1 cellular context compared by ENCODE assay signal in genomic region chr14:73713804-73714655, GRCh38.
TF ChIP-seq lines count a peak whose summit lies in the region.

Gene PNMA1 (minus strand): TSS chr14:73714384. CDS start chr14:73713639, 745 bp downstream.

TF ChIP-seq in K562, 482 proteins besides CTCF, POLR2A, EP300 and RAD21 (continued from another document and continues in another):
- TF ChIP-seq ZNF277 (CRISPR knock-in tag; IDR thresholded peaks at IDR 0.05; ENCODE audit: borderline replicate concordance) (no peak), RBM22 (IDR thresholded peaks at IDR 0.05; ENCODE audit: low read depth, low read length, poor library complexity, severe bottlenecking) (peak; percentile 83), GABPB1 (CRISPR knock-in tag; IDR thresholded peaks at IDR 0.05) (no peak), TFAP4 (CRISPR knock-in tag; IDR thresholded peaks at IDR 0.05; ENCODE audit: borderline replicate concordance) (peak; percentile 27; the same call in 1 of the 2 replicates), ETS1 (conservative IDR thresholded peaks at IDR 0.05; ENCODE audit: control insufficient read depth, low read depth, low read length) (peak; percentile 76; the same call in 1 of the 2 replicates), ZFX (CRISPR knock-in tag; IDR thresholded peaks at IDR 0.05) (peak; percentile 74), THRAP3 (IDR thresholded peaks at IDR 0.05; ENCODE audit: borderline replicate concordance) (no peak), NCOA6 (IDR thresholded peaks at IDR 0.05) (0 out of 2 replicates have a peak, but pooled peaks have one; percentile 13), HDGF (IDR thresholded peaks at IDR 0.05) (no peak), ZNF57 (CRISPR knock-in tag; IDR thresholded peaks at IDR 0.05) (no peak), MBD2 (IDR thresholded peaks at IDR 0.05; ENCODE audit: borderline replicate concordance, low read depth) (peak; percentile 34; the same call in 1 of the 2 replicates), GTF2B (IDR thresholded peaks at IDR 0.05; ENCODE audit: extremely low read depth, insufficient read length) (no peak), PTBP1 (IDR thresholded peaks at IDR 0.05; ENCODE audit: low read depth, low read length) (no peak), SNIP1 (IDR thresholded peaks at IDR 0.05; ENCODE audit: low read depth) (no peak), MTA3 (IDR thresholded peaks at IDR 0.05; ENCODE audit: borderline replicate concordance) (0 out of 2 replicates have a peak, but pooled peaks have one; percentile 28), KDM1A (IDR thresholded peaks at IDR 0.05) (no peak), FOXK2 (conservative IDR thresholded peaks at IDR 0.05 in 1 of 2, IDR thresholded peaks at IDR 0.05 in 1 of 2; ENCODE audit: low read depth in 2 of 2) (peak in 1 of 2 experiments; percentile 91; a peak in 2 of 4 replicates), CREM (IDR thresholded peaks at IDR 0.05; ENCODE audit: low read depth) (peak; percentile 77), HMGN3 (IDR thresholded peaks at IDR 0.05; ENCODE audit: borderline replicate concordance, extremely low read depth, insufficient read length, low read depth, low read length) (peak; percentile 78), WHSC1 (IDR thresholded peaks at IDR 0.05; ENCODE audit: low read length) (no peak), ZFPM2 (CRISPR knock-in tag; IDR thresholded peaks at IDR 0.05) (no peak), RFX1 (IDR thresholded peaks at IDR 0.05) (peak; percentile 91), TRIM24 (IDR thresholded peaks at IDR 0.05) (no peak), ZNF24 (IDR thresholded peaks at IDR 0.05) (0 out of 2 replicates have a peak, but pooled peaks have one; percentile 26), PCBP1 (IDR thresholded peaks at IDR 0.05; ENCODE audit: low read depth, low read length, poor library complexity, severe bottlenecking) (peak; percentile 23), IRF1 (CRISPR knock-in tag; IDR thresholded peaks at IDR 0.05; ENCODE audit: borderline replicate concordance) (no peak), RNF2 (IDR thresholded peaks at IDR 0.05) (0 out of 2 replicates have a peak, but pooled peaks have one; percentile 7), ZBTB33 (CRISPR knock-in tag; IDR thresholded peaks at IDR 0.05) (no peak), FOXM1 (IDR thresholded peaks at IDR 0.05; ENCODE audit: low read depth) (no peak), FOXM1 (CRISPR knock-in tag; IDR thresholded peaks at IDR 0.05; ENCODE audit: low read depth) (no peak), PTRF (tag; IDR thresholded peaks at IDR 0.05) (no peak), MAFK (IDR thresholded peaks at IDR 0.05; ENCODE audit: low read length) (no peak), YY1 (IDR thresholded peaks at IDR 0.05; ENCODE audit: borderline replicate concordance in 1 of 3, control insufficient read depth in 1 of 3, extremely low read depth in 1 of 3, insufficient read depth in 3 of 3, insufficient read length in 1 of 3, insufficient replicate concordance in 2 of 3, low read depth in 1 of 3, low read length in 2 of 3) (peak; percentile 57 to 92 (median 88)), ZBTB1 (CRISPR knock-in tag; IDR thresholded peaks at IDR 0.05; ENCODE audit: borderline replicate concordance, low read depth) (peak; percentile 57; the same call in 1 of the 2 replicates), SIN3A (IDR thresholded peaks at IDR 0.05; ENCODE audit: borderline replicate concordance in 2 of 2, control insufficient read depth in 1 of 2, low read depth in 2 of 2, low read length in 2 of 2) (peak in 1 of 2 experiments; percentile 93; a peak in 1 of 4 replicates), SIRT6 (IDR thresholded peaks at IDR 0.05; ENCODE audit: low read depth, low read length) (no peak), SLC30A9 (CRISPR knock-in tag; IDR thresholded peaks at IDR 0.05) (no peak), ZNF764 (CRISPR knock-in tag; IDR thresholded peaks at IDR 0.05; ENCODE audit: low read depth) (no peak), ZNF407 (IDR thresholded peaks at IDR 0.05; ENCODE audit: low read depth) (no peak), PKNOX1 (IDR thresholded peaks at IDR 0.05) (no peak), ILK (tag; IDR thresholded peaks at IDR 0.05; ENCODE audit: borderline replicate concordance, low read depth) (no peak), NRF1 (conservative IDR thresholded peaks at IDR 0.05 in 1 of 2, IDR thresholded peaks at IDR 0.05 in 1 of 2) (peak in 1 of 2 experiments; percentile 41; a peak in 3 of 4 replicates), ELF2 (CRISPR knock-in tag; IDR thresholded peaks at IDR 0.05) (no peak), TBP (optimal IDR thresholded peaks at IDR 0.05; ENCODE audit: low read depth, low read length) (peak; percentile 67), PHF8 (IDR thresholded peaks at IDR 0.05; ENCODE audit: borderline replicate concordance, low read length) (peak; percentile 61; the same call in 1 of the 2 replicates), MTA1 (IDR thresholded peaks at IDR 0.05; ENCODE audit: borderline replicate concordance) (no peak), ZNF444 (CRISPR knock-in tag; IDR thresholded peaks at IDR 0.05) (no peak)
